23 cellular contexts compared by ENCODE assay signal in genomic region chr1:237713886-237714285, GRCh38.
DNase-seq lines count a peak whose midpoint lies in the region; TF ChIP-seq lines count a peak whose summit lies in the region.
"Had no signal": no experiment of that assay in that cellular context is flagged by ENCODE, and none has a peak within 500 bp of the region (broad histone marks: within the 10 kb centered on the region; RNA-seq: fewer than 3 reads in every experiment).

No MANE protein-coding gene starts in this region.

- H2AFZ ChIP-seq in KMS-11 (ENCODE audit: low read depth) = 0 out of 2 replicates have a peak overlapping the region, but pooled peaks have one; percentile 17

- peaks cover 29% of the 10 kb centered on the region for H3K4me1 Mint-ChIP-seq in glutamatergic neuron (ENCODE audit: low read depth, unreplicated experiment)
- H3K4me1 Mint-ChIP-seq: memory B cell; stimulated activated naive CD8-positive, alpha-beta T cell treated with anti-CD3 and anti-CD28 coated beads, Interleukin-15, amount 100 ng/mL, for 72 hours had no signal

- no peak for TF ChIP-seq CTCF in KMS-11 (conservative IDR thresholded peaks at IDR 0.05; ENCODE audit: low read depth, low read length)
- TF ChIP-seq CTCF in ovary (IDR thresholded peaks at IDR 0.05) = no peak
- no peak for TF ChIP-seq CTCF in glutamatergic neuron (IDR thresholded peaks at IDR 0.05; ENCODE audit: partially characterized antibody, unreplicated experiment)

- H3K36me3 ChIP-seq in KMS-11 (ENCODE audit: insufficient read depth) (no peaks in the 10 kb centered on the region; the same call in 1 of the 2 replicates), ovary (no peaks in the 10 kb centered on the region)
- H3K36me3 ChIP-seq: MG63, transverse colon had no signal

- H3K4me3 Mint-ChIP-seq in glutamatergic neuron (ENCODE audit: unreplicated experiment) = no peak overlapping the region
- H3K4me3 Mint-ChIP-seq: activated naive CD8-positive, alpha-beta T cell treated with anti-CD3 and anti-CD28 coated beads, Interleukin-2, amount 10 ng/mL, durations not matched to agents 7 days and 5 days; IgD-negative memory B cell; memory B cell; stimulated activated naive CD8-positive, alpha-beta T cell treated with anti-CD3 and anti-CD28 coated beads, Interleukin-15, amount 100 ng/mL, for 72 hours had no signal

- no peaks in the 10 kb centered on the region for H3K36me3 Mint-ChIP-seq in glutamatergic neuron (ENCODE audit: unreplicated experiment)
- H3K36me3 Mint-ChIP-seq: activated naive CD8-positive, alpha-beta T cell treated with anti-CD3 and anti-CD28 coated beads, Interleukin-2, amount 10 ng/mL, durations not matched to agents 7 days and 5 days; IgD-negative memory B cell; memory B cell had no signal

- no peak for TF ChIP-seq POLR2A in ovary (IDR thresholded peaks at IDR 0.05)

- intact Hi-C loops in ovary (cut with DNase I) = no loop called here

- no peak overlapping the region for H3K4me2 ChIP-seq in KMS-11

- no peak overlapping the region for H3K4me3 ChIP-seq in KMS-11 (IDR thresholded peaks at IDR 0.05; ENCODE audit: insufficient read depth, low read depth, low read length)
- no peak overlapping the region for H3K4me3 ChIP-seq in ovary
- H3K4me3 ChIP-seq: MG63, transverse colon had no signal

- H3K27me3 Mint-ChIP-seq in glutamatergic neuron (ENCODE audit: unreplicated experiment) = no peaks in the 10 kb centered on the region
- H3K27me3 Mint-ChIP-seq: activated naive CD8-positive, alpha-beta T cell treated with anti-CD3 and anti-CD28 coated beads, Interleukin-2, amount 10 ng/mL, durations not matched to agents 7 days and 5 days; IgD-negative memory B cell; memory B cell; stimulated activated naive CD8-positive, alpha-beta T cell treated with anti-CD3 and anti-CD28 coated beads, Interleukin-15, amount 100 ng/mL, for 72 hours had no signal

- no peaks in the 10 kb centered on the region for H3K9me3 Mint-ChIP-seq in glutamatergic neuron (ENCODE audit: unreplicated experiment)

- H3K27ac Mint-ChIP-seq in glutamatergic neuron (ENCODE audit: unreplicated experiment) = no peak overlapping the region
- H3K27ac Mint-ChIP-seq: activated naive CD8-positive, alpha-beta T cell treated with anti-CD3 and anti-CD28 coated beads, Interleukin-2, amount 10 ng/mL, durations not matched to agents 7 days and 5 days; memory B cell; stimulated activated naive CD8-positive, alpha-beta T cell treated with anti-CD3 and anti-CD28 coated beads, Interleukin-15, amount 100 ng/mL, for 72 hours had no signal

- no peak overlapping the region for H3K27ac ChIP-seq in KMS-11
- no peak overlapping the region for H3K27ac ChIP-seq in ovary
- H3K27ac ChIP-seq: C4-2B, foreskin keratinocyte, transverse colon had no signal

- H3K27me3 ChIP-seq in KMS-11 (ENCODE audit: insufficient read depth, low read depth) (no peaks in the 10 kb centered on the region), ovary (no peaks in the 10 kb centered on the region)
- H3K27me3 ChIP-seq: foreskin keratinocyte, MG63, transverse colon had no signal

- H3K4me1 ChIP-seq in KMS-11 (ENCODE audit: low read depth, poor library complexity, severe bottlenecking) (peaks cover 10% of the 10 kb centered on the region), ovary (ENCODE audit: insufficient read depth) (no peaks in the 10 kb centered on the region)
- H3K4me1 ChIP-seq: foreskin keratinocyte, transverse colon had no signal

- H3K9ac ChIP-seq in KMS-11 = no peak overlapping the region

- no peaks in the 10 kb centered on the region for H4K20me1 ChIP-seq in KMS-11 (ENCODE audit: insufficient read depth)

- TF ChIP-seq EP300 in ovary (IDR thresholded peaks at IDR 0.05) = no peak

- H3K9me3 ChIP-seq in ovary = no peaks in the 10 kb centered on the region
- H3K9me3 ChIP-seq: MG63, transverse colon had no signal

- H3K79me2 ChIP-seq in KMS-11 (ENCODE audit: insufficient read depth, low read depth) = no peaks in the 10 kb centered on the region

- DNase-seq in A172 (ENCODE audit: low spot score) = peak; percentile 24
- DNase-seq in amniotic epithelial cell (ENCODE audit: low read depth) = peak; percentile 0
- peak; percentile 47 for DNase-seq in medulla oblongata (ENCODE audit: extremely low spot score)
- DNase-seq in ovary = no peak
- no peak for DNase-seq in iPS-NIHi11 (ENCODE audit: low spot score)
- no peak for DNase-seq in HK-2 (ENCODE audit: unreplicated experiment)
- no peak for DNase-seq in glutamatergic neuron
- DNase-seq: activated CD4-positive, alpha-beta T cell treated with anti-CD3 and anti-CD28 coated beads, Interleukin-2, amount 50 U/mL, for 4 hours; activated effector memory CD4-positive, alpha-beta T cell treated with Interleukin-2 at 50 U/mL for 16 hours; activated naive CD8-positive, alpha-beta T cell treated with anti-CD3 and anti-CD28 coated beads, Interleukin-2, amount 10 ng/mL, durations not matched to agents 7 days and 5 days; Calu3; foreskin keratinocyte; H7; MG63; NCI-H187 treated with DMSO at 0.1 percent for 48 hours; NCI-H446; retina; stimulated activated naive CD8-positive, alpha-beta T cell treated with anti-CD3 and anti-CD28 coated beads, Interleukin-15, amount 100 ng/mL, for 72 hours; transverse colon had no signal

- WGBS in ovary, 3 donors = 59 to 79% (median 67%) methylated on average over 1 of the region's 1 CpG

Comparison
In these comparisons a context has a peak if more than half of its experiments do, and no peak if none do; other contexts are left out.
1. DNase-seq: peak in A172 (single experiment), amniotic epithelial cell (single experiment) and medulla oblongata (single experiment); none in ovary (0 of 5), iPS-NIHi11 (single experiment), HK-2 (single experiment) and glutamatergic neuron (single experiment).